ENCODE assay signal across 8 cellular contexts in the genomic region with DNA sequence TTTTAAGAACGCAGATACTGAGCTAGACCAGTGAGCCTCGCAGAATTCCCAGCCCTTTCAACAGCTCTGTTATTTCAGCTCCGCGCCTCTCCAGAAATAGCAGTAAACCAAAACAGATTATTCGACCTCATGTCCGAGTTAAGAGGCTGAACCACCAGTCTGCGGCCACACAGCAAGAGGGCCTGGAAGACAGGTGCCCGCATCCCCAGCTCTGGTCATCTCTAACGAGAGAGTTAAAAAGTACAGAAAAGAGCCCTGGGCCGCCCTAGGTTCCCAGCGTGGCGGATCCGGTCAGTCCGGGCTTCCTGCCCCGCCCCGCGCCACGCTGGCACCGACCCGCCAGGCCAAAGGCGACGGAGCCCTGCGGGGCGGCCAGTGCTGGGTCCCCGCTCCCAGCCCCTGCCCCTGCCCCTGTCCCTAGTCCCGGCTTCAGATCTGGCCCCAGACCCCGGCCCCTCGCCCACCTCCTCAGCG. TPM values are rescaled to one million over a fixed set of nuclear protein-coding genes. Genes with fewer than 3 reads are reported as not detected.
A peak's percentile ranks its signal among the peaks of the same experiment; 100 is the strongest.
DNase-seq lines count a peak whose midpoint lies in the region; ATAC-seq and TF ChIP-seq lines count a peak whose summit lies in the region.

No MANE protein-coding gene starts in this region.

- H3F3A ChIP-seq in MM.1S (ENCODE audit: insufficient read depth, low read length), result peaks cover 79% of the 10 kb centered on the region

- POLR2A ChIA-PET in HEK293 (lab: Yijun Ruan, JAX), result interaction anchor here (0.5 to 3.1 kb wide), 28 partner anchors 9 to 880 kb away, joined by 3 to 25 read pairs (median 4); a partner anchor contains a TSS

- no peak overlapping the region for H2AFZ ChIP-seq in MM.1S (ENCODE audit: low read length)

- H3K27ac ChIP-seq in HEK293 (ENCODE audit: extremely low read depth, low read depth, low read length), result peak overlapping the region; percentile 86
- H3K27ac ChIP-seq in MM.1S (ENCODE audit: low read length), result peak overlapping the region; percentile 96
- peak overlapping the region; percentile 93 to 100 (median 100) for H3K27ac ChIP-seq in heart right ventricle

- no peaks in the 10 kb centered on the region for H3K4me1 ChIP-seq in HEK293 (ENCODE audit: control insufficient read depth, insufficient read depth, low read length)
- peaks cover 42% of the 10 kb centered on the region for H3K4me1 ChIP-seq in MM.1S (ENCODE audit: low read length)
- H3K4me1 ChIP-seq in heart right ventricle, result peaks cover 14 to 68% (median 59%) of the 10 kb centered on the region in 9 donors

- H3K79me2 ChIP-seq in MM.1S (ENCODE audit: low read length), result peaks cover 77% of the 10 kb centered on the region

- TF ChIP-seq CTCF in HEK293 (tag by site-specific recombination; IDR thresholded peaks at IDR 0.05) (no peak), MM.1S (IDR thresholded peaks at IDR 0.05; ENCODE audit: low read length) (no peak), heart right ventricle (IDR thresholded peaks at IDR 0.05) (no peak)

- DNase-seq in DMS79 treated with DMSO at 0.1 percent for 48 hours (lab: John Stamatoyannopoulos, UW), result peak; percentile 40
- no peak for DNase-seq in DMS79 (lab: John Stamatoyannopoulos, UW)
- DNase-seq in MM.1S, result peak; percentile 33
- DNase-seq in amniotic stem cell (lab: John Stamatoyannopoulos, UW), result peak; percentile 27
- peak; percentile 71 to 78 for DNase-seq in heart right ventricle
- peak; percentile 31 for DNase-seq in pons (ENCODE audit: low spot score)
- DNase-seq in NCI-H2029 (lab: John Stamatoyannopoulos, UW), result no peak

- H3K9me3 ChIP-seq in HEK293 (ENCODE audit: control insufficient read depth, insufficient read depth, low read depth, low read length), result no peaks in the 10 kb centered on the region
- no peaks in the 10 kb centered on the region for H3K9me3 ChIP-seq in MM.1S (replicated peaks; ENCODE audit: insufficient read depth, low read length)
- no peaks in the 10 kb centered on the region for H3K9me3 ChIP-seq in heart right ventricle

- intact Hi-C loops in heart right ventricle (cut with DNase I), result loop anchor here in 2 of 10 donors (1.0 to 5.0 kb wide), 2 partner anchors 58 to 97 kb away; a partner anchor contains a TSS

- peaks cover 31 to 42% of the 10 kb centered on the region in 2 experiments for H3K36me3 ChIP-seq in HEK293 (ENCODE audit: control insufficient read depth in 2 of 2, insufficient read depth in 1 of 2, low read length in 2 of 2)
- peaks cover 23% of the 10 kb centered on the region for H3K36me3 ChIP-seq in MM.1S (replicated peaks; ENCODE audit: insufficient read depth, low read length)
- H3K36me3 ChIP-seq in heart right ventricle, result peaks cover 0 to 51% (median 26%) of the 10 kb centered on the region in 9 donors

- peaks cover 10% of the 10 kb centered on the region for H4K20me1 ChIP-seq in MM.1S (ENCODE audit: insufficient read depth, low read length)

- WGBS in heart right ventricle, 2 donors, result 1% methylated on average over 29 of the region's 29 CpGs

- peak; percentile 79 to 92 (median 88) for ATAC-seq in heart right ventricle

- no peaks in the 10 kb centered on the region for H3K9me2 ChIP-seq in MM.1S (replicated peaks; ENCODE audit: insufficient read depth, low read length)

- H3K4me3 ChIP-seq in HEK293 (ENCODE audit: low read depth, low read length), result peak overlapping the region; percentile 86
- H3K4me3 ChIP-seq in MM.1S (ENCODE audit: low read length), result peak overlapping the region; percentile 77
- peak overlapping the region; percentile 39 to 96 (median 88) for H3K4me3 ChIP-seq in heart right ventricle

- peak overlapping the region; percentile 100 for H3K9ac ChIP-seq in MM.1S (ENCODE audit: low read length)

- H3K4me2 ChIP-seq in MM.1S (ENCODE audit: low read depth, low read length), result peak overlapping the region; percentile 62

- H3K27me3 ChIP-seq in MM.1S (replicated peaks; ENCODE audit: insufficient read depth, low read length) (no peaks in the 10 kb centered on the region), heart right ventricle (no peaks in the 10 kb centered on the region)

- CTCF ChIA-PET in HEK293 (lab: Yijun Ruan, JAX), result interaction anchor here (0.5 to 1.0 kb wide), 6 partner anchors 14 to 449 kb away, joined by 3 to 4 read pairs (median 3); no protein-coding TSS in a partner anchor

TF ChIP-seq in HEK293, 187 proteins besides CTCF, POLR2A, EP300 and RAD21:
- TF ChIP-seq, protein P1, sequence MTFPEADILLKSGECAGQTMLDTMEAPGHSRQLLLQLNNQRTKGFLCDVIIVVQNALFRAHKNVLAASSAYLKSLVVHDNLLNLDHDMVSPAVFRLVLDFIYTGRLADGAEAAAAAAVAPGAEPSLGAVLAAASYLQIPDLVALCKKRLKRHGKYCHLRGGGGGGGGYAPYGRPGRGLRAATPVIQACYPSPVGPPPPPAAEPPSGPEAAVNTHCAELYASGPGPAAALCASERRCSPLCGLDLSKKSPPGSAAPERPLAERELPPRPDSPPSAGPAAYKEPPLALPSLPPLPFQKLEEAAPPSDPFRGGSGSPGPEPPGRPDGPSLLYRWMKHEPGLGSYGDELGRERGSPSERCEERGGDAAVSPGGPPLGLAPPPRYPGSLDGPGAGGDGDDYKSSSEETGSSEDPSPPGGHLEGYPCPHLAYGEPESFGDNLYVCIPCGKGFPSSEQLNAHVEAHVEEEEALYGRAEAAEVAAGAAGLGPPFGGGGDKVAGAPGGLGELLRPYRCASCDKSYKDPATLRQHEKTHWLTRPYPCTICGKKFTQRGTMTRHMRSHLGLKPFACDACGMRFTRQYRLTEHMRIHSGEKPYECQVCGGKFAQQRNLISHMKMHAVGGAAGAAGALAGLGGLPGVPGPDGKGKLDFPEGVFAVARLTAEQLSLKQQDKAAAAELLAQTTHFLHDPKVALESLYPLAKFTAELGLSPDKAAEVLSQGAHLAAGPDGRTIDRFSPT (tag by site-specific recombination; IDR thresholded peaks at IDR 0.05), result peak; percentile 79
- no peak for TF ChIP-seq ZNF37A (tag by site-specific recombination; IDR thresholded peaks at IDR 0.05)
TF ChIP-seq in HEK293: peak in this region for 1.

RNA-seq across cellular contexts. Expression of a gene that starts 0.5 kb away (rescaled TPM):
- total RNA-seq in heart right ventricle, result 100 to 1,000 TPM in 2 of 10 donors, 10 to 100 TPM in 8; 56.5 to 140 (median 67.9) TPM
- 100 to 1,000 TPM in 1 of 2 donors, 10 to 100 TPM in 1; 22.5 to 138 TPM for polyA plus RNA-seq in heart right ventricle

RNA-seq across cellular contexts. Expression of a gene that starts 27.4 kb away (rescaled TPM):
- total RNA-seq in heart right ventricle, result 10 to 100 TPM in 7 of 10 donors, 1 to 10 TPM in 3; 7.7 to 15.0 (median 11.5) TPM
- polyA plus RNA-seq in heart right ventricle, result 1 to 10 TPM; 5.9 to 9.4 TPM

RNA-seq across cellular contexts. Expression of a gene that starts 58.0 kb away (rescaled TPM):
- 10 to 100 TPM in 3 of 10 donors, 1 to 10 TPM in 7; 7.1 to 13.8 (median 8.7) TPM for total RNA-seq in heart right ventricle
- 10 to 100 TPM; 15.0 to 16.8 TPM for polyA plus RNA-seq in heart right ventricle

RNA-seq across cellular contexts. Expression of a gene that starts 58.3 kb away (rescaled TPM):
- 1 to 10 TPM in 7 of 10 donors, under 1 TPM in 3; 0.74 to 8.0 (median 1.6) TPM for total RNA-seq in heart right ventricle
- 1 to 10 TPM; 2.8 to 6.1 TPM for polyA plus RNA-seq in heart right ventricle

Comparison
In these comparisons a context has a peak if more than half of its experiments do, and no peak if none do; other contexts are left out.
1. DNase-seq: peak in DMS79 treated with DMSO at 0.1 percent for 48 hours (single experiment), MM.1S (single experiment), amniotic stem cell (single experiment), heart right ventricle (2 of 2) and pons (single experiment); none in DMS79 (single experiment) and NCI-H2029 (single experiment).
2. Peak in every context shown above with its lines, with median percentiles within 50 percentile points of each other: H3K27ac ChIP-seq and H3K4me3 ChIP-seq.